Comparison of ENCODE assay signal across 20 cellular contexts in genomic region chr11:106724293-106724892, GRCh38.
DNase-seq lines count a peak whose midpoint lies in the region; ATAC-seq, FAIRE-seq and TF ChIP-seq lines count a peak whose summit lies in the region.
"Had no signal": no experiment of that assay in that cellular context is flagged by ENCODE, and none has a peak within 500 bp of the region (broad histone marks: within the 10 kb centered on the region; RNA-seq: fewer than 3 reads in every experiment).

No MANE protein-coding gene starts in this region.

- no peak overlapping the region for H3K27ac ChIP-seq in A549
- H3K27ac ChIP-seq in IMR-90 (ENCODE audit: insufficient read depth, low read length): no peak overlapping the region
- H3K27ac ChIP-seq in RWPE2 (ENCODE audit: poor library complexity, severe bottlenecking): no peak overlapping the region
- H3K27ac ChIP-seq: body of pancreas, right atrium auricular region, vagina had no signal

- no peaks in the 10 kb centered on the region for H3K36me3 Mint-ChIP-seq in osteocyte (ENCODE audit: unreplicated experiment)
- H3K36me3 Mint-ChIP-seq: naive B cell had no signal

- TF ChIP-seq RAD21 in A549 (conservative IDR thresholded peaks at IDR 0.05 in 1 of 2, IDR thresholded peaks at IDR 0.05 in 1 of 2): no peak
- no peak for TF ChIP-seq RAD21 in IMR-90 (IDR thresholded peaks at IDR 0.05; ENCODE audit: low read length)

- no peaks in the 10 kb centered on the region for H3K9me1 ChIP-seq in IMR-90 (ENCODE audit: insufficient read depth, low read length)

- H4K20me1 ChIP-seq in IMR-90 (ENCODE audit: insufficient read depth, low read length): no peaks in the 10 kb centered on the region

- POLR2A ChIA-PET in A549 (lab: Yijun Ruan, JAX): no interaction called here
- POLR2A ChIA-PET in IMR-90 (lab: Charles Lee; ENCODE audit: unreplicated experiment): no interaction called here

- H3K56ac ChIP-seq in IMR-90 (ENCODE audit: extremely low read depth, insufficient read depth, low read length): no peak overlapping the region

- H3K4me3 ChIP-seq in A549 (no peak overlapping the region), IMR-90 (ENCODE audit: insufficient read depth, low read depth, low read length) (no peak overlapping the region), RWPE2 (ENCODE audit: severe bottlenecking) (no peak overlapping the region)
- H3K4me3 ChIP-seq: body of pancreas, K562, right atrium auricular region, vagina had no signal

- H2AFZ ChIP-seq in IMR-90 (replicated peaks; ENCODE audit: low read length, poor library complexity): no peak overlapping the region

- TF ChIP-seq POLR2A in A549 (IDR thresholded peaks at IDR 0.05; ENCODE audit: low read length) (no peak), IMR-90 (IDR thresholded peaks at IDR 0.05; ENCODE audit: low read depth, low read length) (no peak)

- no peak overlapping the region for H2BK20ac ChIP-seq in IMR-90 (ENCODE audit: low read depth, low read length)

- no peaks in the 10 kb centered on the region for H3K4me1 Mint-ChIP-seq in osteocyte (ENCODE audit: unreplicated experiment)
- H3K4me1 Mint-ChIP-seq: naive B cell had no signal

- H3K27me3 Mint-ChIP-seq in osteocyte (ENCODE audit: unreplicated experiment): peaks cover 8% of the 10 kb centered on the region
- H3K27me3 Mint-ChIP-seq: naive B cell had no signal

- H4K8ac ChIP-seq in IMR-90 (ENCODE audit: low read depth in 2 of 2, low read length in 2 of 2): no peak overlapping the region

- no peaks in the 10 kb centered on the region for H3K27me3 ChIP-seq in IMR-90 (ENCODE audit: control insufficient read depth, insufficient read depth, low read length)
- H3K27me3 ChIP-seq in RWPE2 (ENCODE audit: insufficient read depth, poor library complexity, severe bottlenecking): no peaks in the 10 kb centered on the region
- H3K27me3 ChIP-seq: body of pancreas, right atrium auricular region, vagina had no signal

- H3K18ac ChIP-seq in IMR-90 (ENCODE audit: low read depth, low read length): no peak overlapping the region

- no peak overlapping the region for H3K27ac Mint-ChIP-seq in osteocyte (ENCODE audit: unreplicated experiment)
- H3K27ac Mint-ChIP-seq: naive B cell; T-helper 2 cell treated with Interferon-gamma antibody and Interleukin-4, amounts not matched to agents 5 μg/mL and 100 μg/mL, for 36 hours had no signal

- H3K36me3 ChIP-seq in IMR-90 (ENCODE audit: control insufficient read depth, insufficient read depth, low read length) (no peaks in the 10 kb centered on the region), RWPE2 (ENCODE audit: low read depth) (no peaks in the 10 kb centered on the region)
- H3K36me3 ChIP-seq: right atrium auricular region, vagina had no signal

- no peak overlapping the region for H3K4ac ChIP-seq in IMR-90 (ENCODE audit: low read depth, low read length)

- in situ Hi-C loops in IMR-90 (cut with MboI; ENCODE audit: low sequenced_read_pairs) (no loop called here), GM13976 (cut with MboI; ENCODE audit: low sequenced_read_pairs, unreplicated experiment) (no loop called here), ACHN (cut with HindIII; ENCODE audit: low pct_ligation_motif_present, low pct_unique_long_range_greater_than_20kb, low sequenced_read_pairs) (no loop called here)

- dilution Hi-C loops in IMR-90 (cut with HindIII; ENCODE audit: low sequenced_read_pairs, unreplicated experiment): no loop called here

- no peaks in the 10 kb centered on the region for H3K9me3 ChIP-seq in A549
- no peaks in the 10 kb centered on the region for H3K9me3 ChIP-seq in IMR-90 (ENCODE audit: control insufficient read depth, insufficient read depth, low read length)
- no peaks in the 10 kb centered on the region for H3K9me3 ChIP-seq in RWPE2 (ENCODE audit: severe bottlenecking)
- H3K9me3 ChIP-seq: body of pancreas, right atrium auricular region, vagina had no signal

- H3K4me3 Mint-ChIP-seq in osteocyte (ENCODE audit: unreplicated experiment): no peak overlapping the region
- H3K4me3 Mint-ChIP-seq: naive B cell; T-helper 2 cell treated with Interferon-gamma antibody and Interleukin-4, amounts not matched to agents 5 μg/mL and 100 μg/mL, for 36 hours had no signal

- DNase-seq in A549 (ENCODE audit: low read depth in 1 of 2, low spot score in 1 of 2) (peak in 1 of 2 experiments; percentile 2), IMR-90 (peak; percentile 6), RWPE2 (ENCODE audit: low spot score) (no peak), iris pigment epithelial cell (ENCODE audit: low read depth) (peak; percentile 74), GM13976 (ENCODE audit: low spot score) (no peak), ACHN (no peak), osteocyte (ENCODE audit: extremely low spot score, unreplicated experiment) (no peak), NK-92 (lab: John Stamatoyannopoulos, UW; ENCODE audit: unreplicated experiment) (no peak)
- DNase-seq: activated CD4-positive, alpha-beta T cell treated with anti-CD3 and anti-CD28 coated beads, Interleukin-2, amount 50 U/mL, for 1 hour; body of pancreas; DMS 273 treated with DMSO at 0.1 percent for 48 hours; effector memory CD4-positive, alpha-beta T cell; naive B cell; NCI-H2227 treated with DMSO at 0.1 percent for 48 hours; RPMI8226; stimulated activated CD4-positive, alpha-beta T cell treated with anti-CD3 and anti-CD28 coated beads, Interleukin-4, amount 100 ng/mL, for 1 hour had no signal

- ATAC-seq in A549: peak in 1 of 2 experiments; percentile 47; a peak in 2 of 6 replicates
- no peak for ATAC-seq in IMR-90 (ENCODE audit: low read depth)
- ATAC-seq in RWPE2 (ENCODE audit: low read depth): peak; percentile 60; the same call in 1 of the 3 replicates
- ATAC-seq: body of pancreas, K562 had no signal

- no peak overlapping the region for H4K5ac ChIP-seq in IMR-90 (ENCODE audit: low read depth, low read length)

- no peak overlapping the region for H2AK9ac ChIP-seq in IMR-90 (replicated peaks; ENCODE audit: low read depth, low read length, poor library complexity)

- H3K4me2 ChIP-seq in A549 (peak overlapping the region; percentile 32; the same call in 2 of the 3 replicates), IMR-90 (ENCODE audit: low read depth, low read length) (no peak overlapping the region)

- H3K4me1 ChIP-seq in A549 (peaks cover 6% of the 10 kb centered on the region; the same call in 1 of the 3 replicates), IMR-90 (ENCODE audit: control insufficient read depth, insufficient read depth, low read length) (no peaks in the 10 kb centered on the region), RWPE2 (ENCODE audit: insufficient read depth, poor library complexity, severe bottlenecking) (no peaks in the 10 kb centered on the region)
- H3K4me1 ChIP-seq: body of pancreas, right atrium auricular region, vagina had no signal

- FAIRE-seq in A549 (lab: Jason Lieb, UNC): no peak
- FAIRE-seq: K562 had no signal

- no peak for TF ChIP-seq CTCF in A549 (IDR thresholded peaks at IDR 0.05)
- TF ChIP-seq CTCF in IMR-90 (conservative IDR thresholded peaks at IDR 0.05; ENCODE audit: low read depth, low read length): no peak
- TF ChIP-seq CTCF in RWPE2 (IDR thresholded peaks at IDR 0.05; ENCODE audit: poor library complexity, severe bottlenecking): no peak
- TF ChIP-seq CTCF in GM13976 (IDR thresholded peaks at IDR 0.05; ENCODE audit: borderline replicate concordance, control extremely low read depth, extremely low read depth, insufficient read depth, missing control alignments): no peak
- TF ChIP-seq CTCF in osteocyte (IDR thresholded peaks at IDR 0.05): no peak

- no peak for TF ChIP-seq EP300 in A549 (IDR thresholded peaks at IDR 0.05)

- CTCF ChIA-PET in A549 (lab: Yijun Ruan, JAX): no interaction called here
- CTCF ChIA-PET in IMR-90 (lab: Yijun Ruan, JAX): no interaction called here

- no peak overlapping the region for H3K14ac ChIP-seq in IMR-90 (replicated peaks; ENCODE audit: low read depth, low read length)

- H2BK120ac ChIP-seq in IMR-90 (ENCODE audit: low read depth, low read length): no peak overlapping the region

- no peak overlapping the region for H3K23ac ChIP-seq in IMR-90 (ENCODE audit: low read depth, low read length)

- WGBS in A549 (ENCODE audit: missing lambda C conversion rate): 32% methylated on average over 5 of the region's 5 CpGs
- 80% methylated on average over 1 of the region's 5 CpGs; no CpG with 5 or more reads in 1 of the 2 experiments for WGBS in IMR-90 (ENCODE audit: extremely low coverage in 2 of 2, insufficient read length in 1 of 2), 2 experiments

- H3K9me3 Mint-ChIP-seq in osteocyte (ENCODE audit: unreplicated experiment): no peaks in the 10 kb centered on the region
- H3K9me3 Mint-ChIP-seq: T-helper 2 cell treated with Interferon-gamma antibody and Interleukin-4, amounts not matched to agents 5 μg/mL and 100 μg/mL, for 36 hours had no signal

- intact Hi-C loops in IMR-90 (cut with micrococcal nuclease): loop anchor here (5.0 to 10.0 kb wide), 2 partner anchors 293 to 570 kb away; partner anchors contain the start of gene GUCY1A2

- no peaks in the 10 kb centered on the region for H3K79me1 ChIP-seq in IMR-90 (ENCODE audit: low read depth in 1 of 2, low read length in 2 of 2)

- BruUV-seq in IMR-90 (replicated peaks; lab: Mats Ljungman, UMichigan): no TSS peak

- H2BK5ac ChIP-seq in IMR-90 (ENCODE audit: low read depth, low read length, poor library complexity, severe bottlenecking): no peak overlapping the region

- H3K9ac ChIP-seq in IMR-90 (ENCODE audit: low read depth, low read length): no peak overlapping the region

- H2BK15ac ChIP-seq in IMR-90 (ENCODE audit: low read depth, low read length): no peak overlapping the region

- H4K91ac ChIP-seq in IMR-90 (ENCODE audit: insufficient read depth, low read depth, low read length): no peak overlapping the region

- no peak overlapping the region for H2AK5ac ChIP-seq in IMR-90 (ENCODE audit: low read depth, low read length)

TF ChIP-seq in IMR-90, 13 proteins besides CTCF, POLR2A, EP300 and RAD21:
- TF ChIP-seq CEBPB (IDR thresholded peaks at IDR 0.05; ENCODE audit: low read depth, low read length): peak; percentile 59
- TF ChIP-seq MAFK (IDR thresholded peaks at IDR 0.05; ENCODE audit: low read depth, low read length): no peak

Comparison
In these comparisons a context has a peak if more than half of its experiments do, and no peak if none do; other contexts are left out.
1. DNase-seq: peak in IMR-90 (single experiment) and iris pigment epithelial cell (single experiment); none in RWPE2 (single experiment), GM13976 (single experiment), ACHN (single experiment), osteocyte (single experiment) and NK-92 (single experiment).